Comparison of ENCODE assay signal across 1 cellular context in the genomic region with DNA sequence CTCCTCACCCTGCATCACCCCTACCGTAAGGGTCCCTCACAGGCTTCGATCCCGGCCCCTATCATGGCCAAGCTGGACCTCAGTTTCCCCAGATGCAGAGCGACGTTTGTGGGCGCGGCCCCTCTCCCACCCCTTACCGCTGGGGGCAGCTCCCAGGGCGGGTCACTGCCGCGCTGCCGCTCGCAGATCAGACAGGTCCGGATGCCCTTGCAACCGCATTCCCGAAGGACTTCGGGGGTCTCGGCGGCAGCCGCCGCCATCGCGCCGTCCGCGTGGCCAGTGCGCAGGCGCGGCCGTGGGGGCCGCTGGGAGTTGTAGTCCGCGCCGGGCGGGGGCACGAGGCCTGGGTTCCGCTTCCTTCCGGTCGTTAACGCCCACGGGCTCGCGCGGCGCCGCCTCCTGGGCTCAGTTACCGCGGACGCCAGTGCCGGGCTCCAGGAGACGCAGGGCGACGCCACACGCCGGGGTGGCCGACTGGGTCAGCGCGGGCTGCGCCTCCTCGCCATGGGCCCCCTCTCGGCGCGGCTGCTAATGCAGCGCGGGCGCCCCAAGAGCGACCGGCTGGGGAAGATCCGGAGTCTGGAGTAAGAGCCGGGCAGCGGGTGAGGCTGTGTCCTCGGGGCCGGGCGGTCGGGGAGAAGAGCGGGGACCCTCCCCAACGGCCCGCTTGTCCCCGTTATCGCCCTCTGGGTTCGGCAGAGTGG.
TF ChIP-seq lines count a peak whose summit lies in the region.

A gene with protein sequence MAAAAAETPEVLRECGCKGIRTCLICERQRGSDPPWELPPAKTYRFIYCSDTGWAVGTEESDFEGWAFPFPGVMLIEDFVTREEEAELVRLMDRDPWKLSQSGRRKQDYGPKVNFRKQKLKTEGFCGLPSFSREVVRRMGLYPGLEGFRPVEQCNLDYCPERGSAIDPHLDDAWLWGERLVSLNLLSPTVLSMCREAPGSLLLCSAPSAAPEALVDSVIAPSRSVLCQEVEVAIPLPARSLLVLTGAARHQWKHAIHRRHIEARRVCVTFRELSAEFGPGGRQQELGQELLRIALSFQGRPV (minus strand): TSS at position 287 of the 704 bp plus-strand sequence. CDS start 27 bp downstream, at position 260.
LRWD1 (plus strand) TSS at position 408 of the 704 bp plus-strand sequence; CDS start at position 505, 97 bp downstream.

TF ChIP-seq in HepG2, 621 proteins besides CTCF, POLR2A, EP300 and RAD21 (continued from another document and continues in another):
- TF ChIP-seq STAT6 (CRISPR knock-in tag; IDR thresholded peaks at IDR 0.05; ENCODE audit: borderline replicate concordance) (no peak), TCF7L2 (IDR thresholded peaks at IDR 0.05; ENCODE audit: low read depth, low read length) (no peak), CBX2 (IDR thresholded peaks at IDR 0.05; ENCODE audit: low read depth, low read length) (no peak), CBX2 (CRISPR knock-in tag; IDR thresholded peaks at IDR 0.05; ENCODE audit: low read depth) (no peak), GTF3A (CRISPR knock-in tag; conservative IDR thresholded peaks at IDR 0.05) (no peak), MIER3 (CRISPR knock-in tag; IDR thresholded peaks at IDR 0.05; ENCODE audit: borderline replicate concordance) (no peak; the same call in 1 of the 2 replicates), CEBPB (IDR thresholded peaks at IDR 0.05; ENCODE audit: borderline replicate concordance, low read depth, low read length) (no peak), ZNF615 (CRISPR knock-in tag; IDR thresholded peaks at IDR 0.05; ENCODE audit: borderline replicate concordance) (no peak), ZSCAN20 (CRISPR knock-in tag; IDR thresholded peaks at IDR 0.05; ENCODE audit: borderline replicate concordance) (no peak), BRCA1 (CRISPR knock-in tag; IDR thresholded peaks at IDR 0.05) (no peak), ZMYM4 (CRISPR knock-in tag; IDR thresholded peaks at IDR 0.05) (peak; percentile 81), TEF (CRISPR knock-in tag; IDR thresholded peaks at IDR 0.05) (no peak), TRIM24 (CRISPR knock-in tag; IDR thresholded peaks at IDR 0.05) (no peak), ARID5B (CRISPR knock-in tag; IDR thresholded peaks at IDR 0.05) (peak; percentile 49; the same call in 1 of the 2 replicates), DRAP1 (CRISPR knock-in tag; IDR thresholded peaks at IDR 0.05) (peak; percentile 46), SIN3B (IDR thresholded peaks at IDR 0.05; ENCODE audit: low read length) (peak; percentile 66), ZNF17 (CRISPR knock-in tag; IDR thresholded peaks at IDR 0.05) (no peak), SNAI1 (CRISPR knock-in tag; IDR thresholded peaks at IDR 0.05; ENCODE audit: borderline replicate concordance) (no peak), ZNF737 (CRISPR knock-in tag; IDR thresholded peaks at IDR 0.05; ENCODE audit: borderline replicate concordance) (no peak), ZNF703 (CRISPR knock-in tag; IDR thresholded peaks at IDR 0.05; ENCODE audit: borderline replicate concordance) (no peak; the same call in 1 of the 2 replicates), TERF1 (CRISPR knock-in tag; IDR thresholded peaks at IDR 0.05) (no peak), ZNF644 (CRISPR knock-in tag; IDR thresholded peaks at IDR 0.05; ENCODE audit: low read depth) (no peak), NR2F1 (CRISPR knock-in tag; IDR thresholded peaks at IDR 0.05) (no peak), ZNF101 (CRISPR knock-in tag; IDR thresholded peaks at IDR 0.05; ENCODE audit: borderline replicate concordance, low read depth) (no peak), HDAC1 (CRISPR knock-in tag; IDR thresholded peaks at IDR 0.05) (peak; percentile 94), ZNF343 (CRISPR knock-in tag; IDR thresholded peaks at IDR 0.05) (no peak), ERF (CRISPR knock-in tag; IDR thresholded peaks at IDR 0.05) (peak; percentile 90), ZNF354B (CRISPR knock-in tag; IDR thresholded peaks at IDR 0.05) (no peak), EED (CRISPR knock-in tag; IDR thresholded peaks at IDR 0.05) (peak; percentile 41), ZNF766 (CRISPR knock-in tag; IDR thresholded peaks at IDR 0.05; ENCODE audit: borderline replicate concordance) (peak; percentile 88), ELK4 (CRISPR knock-in tag; IDR thresholded peaks at IDR 0.05; ENCODE audit: borderline replicate concordance) (0 out of 2 replicates have a peak, but pooled peaks have one; percentile 8)
- TF ChIP-seq, protein P1, sequence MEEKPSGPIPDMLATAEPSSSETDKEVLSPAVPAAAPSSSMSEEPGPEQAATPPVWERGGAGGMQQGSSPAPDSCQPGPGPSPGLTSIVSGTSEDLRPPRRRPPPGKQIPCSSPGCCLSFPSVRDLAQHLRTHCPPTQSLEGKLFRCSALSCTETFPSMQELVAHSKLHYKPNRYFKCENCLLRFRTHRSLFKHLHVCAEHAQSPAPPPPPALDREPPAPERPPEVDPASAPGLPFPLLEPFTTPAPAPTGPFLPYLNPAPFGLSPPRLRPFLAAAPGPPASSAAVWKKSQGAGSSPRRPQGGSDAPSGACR (CRISPR knock-in tag; IDR thresholded peaks at IDR 0.05): 0 out of 2 replicates have a peak, but pooled peaks have one; percentile 69
- TF ChIP-seq, protein P2, sequence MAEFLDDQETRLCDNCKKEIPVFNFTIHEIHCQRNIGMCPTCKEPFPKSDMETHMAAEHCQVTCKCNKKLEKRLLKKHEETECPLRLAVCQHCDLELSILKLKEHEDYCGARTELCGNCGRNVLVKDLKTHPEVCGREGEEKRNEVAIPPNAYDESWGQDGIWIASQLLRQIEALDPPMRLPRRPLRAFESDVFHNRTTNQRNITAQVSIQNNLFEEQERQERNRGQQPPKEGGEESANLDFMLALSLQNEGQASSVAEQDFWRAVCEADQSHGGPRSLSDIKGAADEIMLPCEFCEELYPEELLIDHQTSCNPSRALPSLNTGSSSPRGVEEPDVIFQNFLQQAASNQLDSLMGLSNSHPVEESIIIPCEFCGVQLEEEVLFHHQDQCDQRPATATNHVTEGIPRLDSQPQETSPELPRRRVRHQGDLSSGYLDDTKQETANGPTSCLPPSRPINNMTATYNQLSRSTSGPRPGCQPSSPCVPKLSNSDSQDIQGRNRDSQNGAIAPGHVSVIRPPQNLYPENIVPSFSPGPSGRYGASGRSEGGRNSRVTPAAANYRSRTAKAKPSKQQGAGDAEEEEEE (CRISPR knock-in tag; IDR thresholded peaks at IDR 0.05; ENCODE audit: borderline replicate concordance): 0 out of 2 replicates have a peak, but pooled peaks have one; percentile 74
- TF ChIP-seq, protein P3, sequence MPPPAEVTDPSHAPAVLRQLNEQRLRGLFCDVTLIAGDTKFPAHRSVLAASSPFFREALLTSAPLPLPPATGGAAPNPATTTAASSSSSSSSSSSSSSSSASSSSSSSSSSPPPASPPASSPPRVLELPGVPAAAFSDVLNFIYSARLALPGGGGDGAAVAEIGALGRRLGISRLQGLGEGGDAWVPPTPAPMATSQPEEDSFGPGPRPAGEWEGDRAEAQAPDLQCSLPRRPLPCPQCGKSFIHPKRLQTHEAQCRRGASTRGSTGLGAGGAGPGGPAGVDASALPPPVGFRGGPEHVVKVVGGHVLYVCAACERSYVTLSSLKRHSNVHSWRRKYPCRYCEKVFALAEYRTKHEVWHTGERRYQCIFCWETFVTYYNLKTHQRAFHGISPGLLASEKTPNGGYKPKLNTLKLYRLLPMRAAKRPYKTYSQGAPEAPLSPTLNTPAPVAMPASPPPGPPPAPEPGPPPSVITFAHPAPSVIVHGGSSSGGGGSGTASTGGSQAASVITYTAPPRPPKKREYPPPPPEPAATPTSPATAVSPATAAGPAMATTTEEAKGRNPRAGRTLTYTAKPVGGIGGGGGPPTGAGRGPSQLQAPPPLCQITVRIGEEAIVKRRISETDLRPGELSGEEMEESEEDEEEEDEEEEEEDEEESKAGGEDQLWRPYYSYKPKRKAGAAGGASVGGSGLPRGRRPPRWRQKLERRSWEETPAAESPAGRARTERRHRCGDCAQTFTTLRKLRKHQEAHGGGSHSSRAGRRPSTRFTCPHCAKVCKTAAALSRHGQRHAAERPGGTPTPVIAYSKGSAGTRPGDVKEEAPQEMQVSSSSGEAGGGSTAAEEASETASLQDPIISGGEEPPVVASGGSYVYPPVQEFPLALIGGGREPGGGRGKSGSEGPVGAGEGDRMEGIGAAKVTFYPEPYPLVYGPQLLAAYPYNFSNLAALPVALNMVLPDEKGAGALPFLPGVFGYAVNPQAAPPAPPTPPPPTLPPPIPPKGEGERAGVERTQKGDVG (CRISPR knock-in tag; IDR thresholded peaks at IDR 0.05; ENCODE audit: borderline replicate concordance): no peak
- TF ChIP-seq, protein P4, sequence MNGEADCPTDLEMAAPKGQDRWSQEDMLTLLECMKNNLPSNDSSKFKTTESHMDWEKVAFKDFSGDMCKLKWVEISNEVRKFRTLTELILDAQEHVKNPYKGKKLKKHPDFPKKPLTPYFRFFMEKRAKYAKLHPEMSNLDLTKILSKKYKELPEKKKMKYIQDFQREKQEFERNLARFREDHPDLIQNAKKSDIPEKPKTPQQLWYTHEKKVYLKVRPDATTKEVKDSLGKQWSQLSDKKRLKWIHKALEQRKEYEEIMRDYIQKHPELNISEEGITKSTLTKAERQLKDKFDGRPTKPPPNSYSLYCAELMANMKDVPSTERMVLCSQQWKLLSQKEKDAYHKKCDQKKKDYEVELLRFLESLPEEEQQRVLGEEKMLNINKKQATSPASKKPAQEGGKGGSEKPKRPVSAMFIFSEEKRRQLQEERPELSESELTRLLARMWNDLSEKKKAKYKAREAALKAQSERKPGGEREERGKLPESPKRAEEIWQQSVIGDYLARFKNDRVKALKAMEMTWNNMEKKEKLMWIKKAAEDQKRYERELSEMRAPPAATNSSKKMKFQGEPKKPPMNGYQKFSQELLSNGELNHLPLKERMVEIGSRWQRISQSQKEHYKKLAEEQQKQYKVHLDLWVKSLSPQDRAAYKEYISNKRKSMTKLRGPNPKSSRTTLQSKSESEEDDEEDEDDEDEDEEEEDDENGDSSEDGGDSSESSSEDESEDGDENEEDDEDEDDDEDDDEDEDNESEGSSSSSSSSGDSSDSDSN (CRISPR knock-in tag; IDR thresholded peaks at IDR 0.05): peak; percentile 73
